ENCODE assay signal across 11 cellular contexts in the genomic region with DNA sequence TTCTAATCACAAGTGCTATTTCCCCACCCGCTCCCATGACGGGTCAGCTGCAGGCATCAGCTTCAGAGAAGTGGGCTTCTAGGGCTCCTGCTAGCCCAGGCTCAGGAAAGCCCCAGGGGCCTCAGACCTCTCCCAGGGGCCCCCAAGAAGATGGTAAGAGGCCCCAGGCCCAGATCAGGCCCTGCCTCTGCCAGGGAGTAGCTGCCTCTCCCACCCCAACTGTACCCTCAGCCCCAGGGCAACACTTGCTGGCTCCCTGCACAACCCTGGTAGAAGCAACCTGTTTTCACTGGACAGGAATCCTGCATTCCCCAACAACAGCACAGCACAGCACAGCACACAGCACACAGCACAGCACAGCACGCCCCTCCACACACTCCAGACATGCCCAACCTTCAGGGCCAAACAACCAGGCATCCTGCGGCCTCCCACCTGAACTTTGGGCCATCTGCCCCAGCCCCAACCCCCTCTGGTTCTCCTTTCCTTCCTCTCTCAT. TPM values are rescaled to one million over a fixed set of nuclear protein-coding genes. Genes with fewer than 3 reads are reported as not detected.
DNase-seq lines count a peak whose midpoint lies in the region; ATAC-seq, FAIRE-seq and TF ChIP-seq lines count a peak whose summit lies in the region.
"Had no signal": no experiment of that assay in that cellular context is flagged by ENCODE, and none has a peak within 500 bp of the region (broad histone marks: within the 10 kb centered on the region; RNA-seq: fewer than 3 reads in every experiment).

No MANE protein-coding gene starts in this region.

- DNase-seq in HepG2 (ENCODE audit: low spot score) (no peak), right lobe of liver (no peak), body of pancreas (no peak), keratinocyte (ENCODE audit: low read depth, low spot score) (no peak), upper lobe of right lung (no peak), SHP77 treated with DMSO at 0.1 percent for 48 hours (lab: John Stamatoyannopoulos, UW) (no peak)
- DNase-seq: CD4-positive, alpha-beta T cell; NCI-H2171; psoas muscle had no signal

- H3K27ac ChIP-seq in HepG2 (ENCODE audit: extremely low read length, insufficient read depth, low read length) (peak overlapping the region; percentile 89), right lobe of liver (no peak overlapping the region), body of pancreas (peak overlapping the region; percentile 54 to 65 (median 61)), keratinocyte (ENCODE audit: control insufficient read depth, insufficient read depth, low read length) (peak overlapping the region; percentile 88), upper lobe of right lung (peak overlapping the region; percentile 63)
- H3K27ac ChIP-seq: psoas muscle had no signal

- TF ChIP-seq CTCF in HepG2 (CRISPR knock-in tag; IDR thresholded peaks at IDR 0.05), result no peak
- no peak for TF ChIP-seq CTCF in right lobe of liver (IDR thresholded peaks at IDR 0.05)
- no peak for TF ChIP-seq CTCF in body of pancreas (IDR thresholded peaks at IDR 0.05)
- TF ChIP-seq CTCF in keratinocyte (optimal IDR thresholded peaks at IDR 0.05 in 1 of 3, IDR thresholded peaks at IDR 0.05 in 1 of 3, conservative IDR thresholded peaks at IDR 0.05 in 1 of 3; ENCODE audit: extremely low read depth in 1 of 3, insufficient read depth in 2 of 3, low read length in 3 of 3), result no peak
- no peak for TF ChIP-seq CTCF in upper lobe of right lung (IDR thresholded peaks at IDR 0.05)

- CTCF ChIA-PET in HepG2 (lab: Yijun Ruan, JAX; ENCODE audit: low intra/inter-chr PET ratio, low total read pairs), result interaction anchor here (1.7 kb wide), 1 partner anchor 11 kb away, joined by 4 read pairs; no protein-coding TSS in a partner anchor

- H3K4me1 ChIP-seq in HepG2 (ENCODE audit: insufficient read depth, low read length), result peaks cover 68% of the 10 kb centered on the region
- no peaks in the 10 kb centered on the region for H3K4me1 ChIP-seq in right lobe of liver
- peaks cover 17% of the 10 kb centered on the region for H3K4me1 ChIP-seq in body of pancreas
- peaks cover 62% of the 10 kb centered on the region for H3K4me1 ChIP-seq in keratinocyte (ENCODE audit: control insufficient read depth, extremely low read depth, insufficient read depth, low read length)
- H3K4me1 ChIP-seq in upper lobe of right lung, result peaks cover 6% of the 10 kb centered on the region

- H3K79me2 ChIP-seq in HepG2 (ENCODE audit: insufficient read depth, low read length), result peaks cover 24% of the 10 kb centered on the region
- H3K79me2 ChIP-seq in keratinocyte (ENCODE audit: control insufficient read depth, insufficient read depth, low read length), result peaks cover 52% of the 10 kb centered on the region

- H2AFZ ChIP-seq in HepG2 (ENCODE audit: low read length) (no peak overlapping the region), keratinocyte (ENCODE audit: control insufficient read depth, low read length) (no peak overlapping the region)

- 0% methylated on average over 3 of the region's 4 CpGs for WGBS in HepG2 (ENCODE audit: low lambda C conversion rate)
- 20% methylated on average over 1 of the region's 4 CpGs for WGBS in right lobe of liver (ENCODE audit: insufficient coverage, low coverage, low lambda C conversion rate, missing lambda C conversion rate)
- WGBS in body of pancreas, 2 donors, result 66 to 85% methylated on average over 4 of the region's 4 CpGs

- H3K4me3 ChIP-seq in HepG2 (replicated peaks in 1 of 3; ENCODE audit: insufficient read depth in 1 of 3, low read depth in 2 of 3, low read length in 3 of 3), result peak overlapping the region; percentile 68 to 81 (median 71)
- H3K4me3 ChIP-seq in right lobe of liver, result no peak overlapping the region
- H3K4me3 ChIP-seq in body of pancreas, result no peak overlapping the region
- peak overlapping the region; percentile 74 to 88 (median 87) for H3K4me3 ChIP-seq in keratinocyte (ENCODE audit: control insufficient read depth in 2 of 3, extremely low read depth in 1 of 3, insufficient read depth in 2 of 3, low read depth in 1 of 3, low read length in 3 of 3)
- peak overlapping the region; percentile 36 for H3K4me3 ChIP-seq in upper lobe of right lung
- H3K4me3 ChIP-seq: psoas muscle had no signal

- in situ Hi-C loops in HepG2 (cut with HindIII; ENCODE audit: extremely low pct_ligation_motif_present, low pct_unique_long_range_greater_than_20kb), result no loop called here

- intact Hi-C loops in HepG2 (cut with micrococcal nuclease; ENCODE audit: unreplicated experiment) (no loop called here), right lobe of liver (cut with DNase I) (no loop called here), body of pancreas (cut with DNase I) (no loop called here), upper lobe of right lung (cut with DNase I) (no loop called here)

- POLR2A ChIA-PET in HepG2 (lab: Yijun Ruan, JAX), result interaction anchor here (0.8 to 6.2 kb wide), 13 partner anchors 9 to 183 kb away, joined by 3 to 95 read pairs (median 5); a partner anchor contains a TSS

- H3K27me3 ChIP-seq in HepG2 (ENCODE audit: control insufficient read depth in 1 of 2, insufficient read depth in 2 of 2, low read length in 2 of 2), result peaks cover 0 to 18% of the 10 kb centered on the region in 2 experiments; a peak in 2 of 5 replicates
- H3K27me3 ChIP-seq in right lobe of liver, result peaks cover 0 to 6% of the 10 kb centered on the region in 2 donors
- H3K27me3 ChIP-seq in body of pancreas, result peaks cover 0 to 6% of the 10 kb centered on the region in 2 donors
- no peaks in the 10 kb centered on the region for H3K27me3 ChIP-seq in keratinocyte (ENCODE audit: control insufficient read depth, extremely low read depth, insufficient read depth, low read length)
- peaks cover 39% of the 10 kb centered on the region for H3K27me3 ChIP-seq in upper lobe of right lung

- no peaks in the 10 kb centered on the region for H3K9me1 ChIP-seq in keratinocyte (ENCODE audit: control insufficient read depth, extremely low read depth, insufficient read depth, low read length)

- ATAC-seq in HepG2 (peak; percentile 59), right lobe of liver (no peak), body of pancreas (no peak), upper lobe of right lung (peak; percentile 3), HG03095 (IDR thresholded peaks at IDR 0.05; ENCODE audit: unreplicated experiment) (no peak), HG02938 (IDR thresholded peaks at IDR 0.05; ENCODE audit: unreplicated experiment) (no peak)
- ATAC-seq: psoas muscle had no signal

- TF ChIP-seq POLR2A in HepG2 (IDR thresholded peaks at IDR 0.05; ENCODE audit: insufficient read depth in 1 of 2, low read depth in 2 of 2, low read length in 2 of 2) (no peak; a peak in 1 of 4 replicates), right lobe of liver (IDR thresholded peaks at IDR 0.05) (no peak), body of pancreas (IDR thresholded peaks at IDR 0.05) (no peak)

- H3K4me2 ChIP-seq in HepG2 (ENCODE audit: low read depth, low read length) (peak overlapping the region; percentile 95), keratinocyte (ENCODE audit: control insufficient read depth, extremely low read depth, insufficient read depth, low read depth, low read length) (peak overlapping the region; percentile 84)

- no peak for TF ChIP-seq RAD21 in HepG2 (CRISPR knock-in tag; IDR thresholded peaks at IDR 0.05)

- H4K20me1 ChIP-seq in HepG2 (ENCODE audit: insufficient read depth, low read length), result 0 out of 2 replicates have a peak, but pooled peaks cover 3% of the 10 kb centered on the region
- peaks cover 10% of the 10 kb centered on the region for H4K20me1 ChIP-seq in keratinocyte (ENCODE audit: control insufficient read depth, extremely low read depth, insufficient read depth, low read length)

- no peaks in the 10 kb centered on the region for H3K9me3 ChIP-seq in HepG2 (ENCODE audit: low read length)
- H3K9me3 ChIP-seq in right lobe of liver, result no peaks in the 10 kb centered on the region
- no peaks in the 10 kb centered on the region for H3K9me3 ChIP-seq in body of pancreas
- no peaks in the 10 kb centered on the region for H3K9me3 ChIP-seq in keratinocyte (ENCODE audit: control insufficient read depth, low read depth, low read length)
- H3K9me3 ChIP-seq in upper lobe of right lung, result no peaks in the 10 kb centered on the region
- H3K9me3 ChIP-seq: psoas muscle had no signal

- H3K36me3 ChIP-seq in HepG2 (replicated peaks in 1 of 2; ENCODE audit: control insufficient read depth in 1 of 2, insufficient read depth in 2 of 2, low read length in 2 of 2) (no peaks in the 10 kb centered on the region; a peak in 1 of 5 replicates), right lobe of liver (no peaks in the 10 kb centered on the region), body of pancreas (replicated peaks in 1 of 2; ENCODE audit: insufficient read depth in 1 of 2, low read depth in 2 of 2) (no peaks in the 10 kb centered on the region), keratinocyte (ENCODE audit: control insufficient read depth in 2 of 2, extremely low read depth in 1 of 2, insufficient read depth in 2 of 2, low read length in 2 of 2) (peaks cover 9 to 21% of the 10 kb centered on the region in 2 experiments), upper lobe of right lung (no peaks in the 10 kb centered on the region)

- TF ChIP-seq EP300 in HepG2 (IDR thresholded peaks at IDR 0.05; ENCODE audit: low read depth in 2 of 2, low read length in 2 of 2), result no peak
- no peak for TF ChIP-seq EP300 in HepG2 (CRISPR knock-in tag; IDR thresholded peaks at IDR 0.05; ENCODE audit: borderline replicate concordance)

- H3K9ac ChIP-seq in HepG2 (ENCODE audit: insufficient read depth, low read depth, low read length) (peak overlapping the region; percentile 85), keratinocyte (ENCODE audit: control insufficient read depth, extremely low read depth, insufficient read depth, low read length) (peak overlapping the region; percentile 97)

- BruUV-seq in HepG2 (replicated peaks; lab: Mats Ljungman, UMichigan), result TSS peak; percentile 39

- FAIRE-seq in HepG2 (lab: Jason Lieb, UNC) (peak; percentile 40), keratinocyte (lab: Jason Lieb, UNC) (peak; percentile 26)

- dilution Hi-C loops in keratinocyte (cut with MboI; ENCODE audit: extremely low pct_ligation_motif_present, low sequenced_read_pairs), result no loop called here

RNA-seq across cellular contexts. Expression of a gene that starts 6.5 kb away (rescaled TPM):
- total RNA-seq in HepG2 (2016; rRNA removed; fragmentation: Illumina TruSeq; extraction: Trizol) (0.42 and 1.2 TPM in 2 replicates), right lobe of liver (under 1 TPM in 1 of 6 experiments, not detected in 5; 0.06 TPM), body of pancreas (1 to 10 TPM in 1 of 2 donors, not detected in 1; 1.0 TPM), upper lobe of right lung (0.84 TPM)
- total RNA-seq in HepG2 (2016; cell fraction: cytosol; rRNA removed; fragmentation: Illumina TruSeq; extraction: Trizol; ENCODE audit: low read depth), result 0.18 TPM in 1 of 2 replicates, not detected in the other
- 0.28 and 1.4 TPM in 2 replicates for total RNA-seq in HepG2 (2016; cell fraction: insoluble cytoplasmic fraction; rRNA removed; fragmentation: Illumina TruSeq; extraction: Trizol)
- total RNA-seq in HepG2 (2016; cell fraction: membrane; rRNA removed; fragmentation: Illumina TruSeq; extraction: Trizol), result 0.10 and 0.28 TPM in 2 replicates
- 2.8 and 3.4 TPM in 2 replicates for total RNA-seq in HepG2 (2016; cell fraction: nucleus; rRNA removed; fragmentation: Illumina TruSeq; extraction: Trizol)
- polyA plus RNA-seq in HepG2 (2011; rRNA removed) (2.7 and 2.8 TPM in 2 replicates), keratinocyte (2.3 to 5.2 TPM (median 4.0 TPM) in 3 replicates)
- 1.2 and 1.4 TPM in 2 replicates for polyA plus RNA-seq in HepG2 (2011; cell fraction: cytosol; rRNA removed)
- polyA plus RNA-seq in HepG2 (2011; cell fraction: nucleus; rRNA removed), result 6.9 and 7.0 TPM in 2 replicates
- 0.36 and 0.88 TPM in 2 replicates for polyA plus RNA-seq in HepG2 (2012)
- polyA plus RNA-seq in HepG2 (2016; cell fraction: cytosol; fragmentation: Illumina TruSeq; extraction: Trizol; ENCODE audit: low read depth), result 0.07 and 0.09 TPM in 2 replicates
- polyA plus RNA-seq in HepG2 (2016; cell fraction: insoluble cytoplasmic fraction; fragmentation: Illumina TruSeq; extraction: Trizol; ENCODE audit: low read depth), result 0.48 and 0.52 TPM in 2 replicates
- 0.12 and 0.19 TPM in 2 replicates for polyA plus RNA-seq in HepG2 (2016; cell fraction: membrane; fragmentation: Illumina TruSeq; extraction: Trizol; ENCODE audit: low read depth)
- 2.2 and 2.7 TPM in 2 replicates for polyA plus RNA-seq in HepG2 (2016; cell fraction: nucleus; fragmentation: Illumina TruSeq; extraction: Trizol; ENCODE audit: insufficient read depth, low read depth)
- 0.37 and 5.7 TPM in 2 replicates for polyA minus RNA-seq in HepG2 (2011; rRNA and poly(A)+ RNA removed; ENCODE audit: low replicate concordance)
- polyA minus RNA-seq in HepG2 (2011; cell fraction: cytosol; rRNA and poly(A)+ RNA removed), result 0.79 and 0.97 TPM in 2 replicates
- polyA minus RNA-seq in HepG2 (2011; cell fraction: nucleus; rRNA and poly(A)+ RNA removed), result 9.9 and 10.4 TPM in 2 replicates
- 0.62 TPM for polyA plus RNA-seq in keratinocyte (2011; ENCODE audit: low read depth)
- polyA plus RNA-seq in keratinocyte (2011; cell fraction: cytosol; rRNA removed), result 1.7 and 2.2 TPM in 2 replicates
- 14.6 and 16.6 TPM in 2 replicates for polyA plus RNA-seq in keratinocyte (2011; cell fraction: nucleus; rRNA removed)
- polyA plus RNA-seq in keratinocyte (2012; ENCODE audit: low replicate concordance), result 1.3 and 1.8 TPM in 2 replicates
- polyA minus RNA-seq in keratinocyte, result 3.4 to 9.0 TPM (median 6.4 TPM) in 3 replicates
- polyA minus RNA-seq in keratinocyte (2011; cell fraction: cytosol; rRNA and poly(A)+ RNA removed), result 1.2 TPM
- polyA minus RNA-seq in keratinocyte (2011; cell fraction: nucleus; rRNA and poly(A)+ RNA removed), result 3.9 and 7.1 TPM in 2 replicates
- total RNA-seq: CD4-positive, alpha-beta T cell; psoas muscle had no signal
- polyA plus RNA-seq: psoas muscle had no signal

RNA-seq across cellular contexts. Expression of a gene that starts 27.4 kb away (rescaled TPM):
- total RNA-seq in HepG2 (2016; rRNA removed; fragmentation: Illumina TruSeq; extraction: Trizol) (0.84 and 2.3 TPM in 2 replicates), right lobe of liver (not detected), body of pancreas (not detected), upper lobe of right lung (2.1 TPM)
- total RNA-seq in HepG2 (2016; cell fraction: cytosol; rRNA removed; fragmentation: Illumina TruSeq; extraction: Trizol; ENCODE audit: low read depth), result not detected in 2 replicates
- 0.79 and 2.7 TPM in 2 replicates for total RNA-seq in HepG2 (2016; cell fraction: insoluble cytoplasmic fraction; rRNA removed; fragmentation: Illumina TruSeq; extraction: Trizol)
- 0.62 and 0.74 TPM in 2 replicates for total RNA-seq in HepG2 (2016; cell fraction: membrane; rRNA removed; fragmentation: Illumina TruSeq; extraction: Trizol)
- 4.5 and 8.3 TPM in 2 replicates for total RNA-seq in HepG2 (2016; cell fraction: nucleus; rRNA removed; fragmentation: Illumina TruSeq; extraction: Trizol)
- polyA plus RNA-seq in HepG2 (2011; rRNA removed) (1.4 and 2.1 TPM in 2 replicates), keratinocyte (0.91 to 3.4 TPM (median 1.9 TPM) in 3 replicates)
- 0.29 and 0.59 TPM in 2 replicates for polyA plus RNA-seq in HepG2 (2011; cell fraction: cytosol; rRNA removed)
- polyA plus RNA-seq in HepG2 (2011; cell fraction: nucleus; rRNA removed), result 5.5 and 6.9 TPM in 2 replicates
- polyA plus RNA-seq in HepG2 (2012), result 0.32 and 1.3 TPM in 2 replicates
- 0.42 TPM in 1 of 2 replicates, not detected in the other for polyA plus RNA-seq in HepG2 (2016; cell fraction: cytosol; fragmentation: Illumina TruSeq; extraction: Trizol; ENCODE audit: low read depth)
- 1.2 TPM in 2 replicates for polyA plus RNA-seq in HepG2 (2016; cell fraction: insoluble cytoplasmic fraction; fragmentation: Illumina TruSeq; extraction: Trizol; ENCODE audit: low read depth)
- polyA plus RNA-seq in HepG2 (2016; cell fraction: membrane; fragmentation: Illumina TruSeq; extraction: Trizol; ENCODE audit: low read depth), result 0.79 TPM in 1 of 2 replicates, not detected in the other
- polyA plus RNA-seq in HepG2 (2016; cell fraction: nucleus; fragmentation: Illumina TruSeq; extraction: Trizol; ENCODE audit: insufficient read depth, low read depth), result not detected in 2 replicates
- 2.3 and 20.4 TPM in 2 replicates for polyA minus RNA-seq in HepG2 (2011; rRNA and poly(A)+ RNA removed; ENCODE audit: low replicate concordance)
- polyA minus RNA-seq in HepG2 (2011; cell fraction: cytosol; rRNA and poly(A)+ RNA removed), result 2.9 and 3.3 TPM in 2 replicates
- polyA minus RNA-seq in HepG2 (2011; cell fraction: nucleus; rRNA and poly(A)+ RNA removed), result 8.5 and 10.2 TPM in 2 replicates
- polyA plus RNA-seq in keratinocyte (2011; ENCODE audit: low read depth), result 53.8 TPM
- polyA plus RNA-seq in keratinocyte (2011; cell fraction: cytosol; rRNA removed), result 2.7 and 4.3 TPM in 2 replicates
- polyA plus RNA-seq in keratinocyte (2011; cell fraction: nucleus; rRNA removed), result 6.5 and 7.2 TPM in 2 replicates
- polyA plus RNA-seq in keratinocyte (2012; ENCODE audit: low replicate concordance), result 1.8 and 60.2 TPM in 2 replicates
- 5.7 to 15.9 TPM (median 6.8 TPM) in 3 replicates for polyA minus RNA-seq in keratinocyte
- not detected for polyA minus RNA-seq in keratinocyte (2011; cell fraction: cytosol; rRNA and poly(A)+ RNA removed)
- 3.9 and 5.8 TPM in 2 replicates for polyA minus RNA-seq in keratinocyte (2011; cell fraction: nucleus; rRNA and poly(A)+ RNA removed)
- total RNA-seq: CD4-positive, alpha-beta T cell; psoas muscle had no signal
- polyA plus RNA-seq: psoas muscle had no signal

RNA-seq across cellular contexts. Expression of a gene that starts 55.2 kb away (rescaled TPM):
- 3.2 and 6.4 TPM in 2 replicates for total RNA-seq in HepG2 (2016; rRNA removed; fragmentation: Illumina TruSeq; extraction: Trizol)
- 10.6 and 10.7 TPM in 2 replicates for total RNA-seq in HepG2 (2016; cell fraction: cytosol; rRNA removed; fragmentation: Illumina TruSeq; extraction: Trizol; ENCODE audit: low read depth)
- total RNA-seq in HepG2 (2016; cell fraction: insoluble cytoplasmic fraction; rRNA removed; fragmentation: Illumina TruSeq; extraction: Trizol), result 3.6 and 7.0 TPM in 2 replicates
- total RNA-seq in HepG2 (2016; cell fraction: membrane; rRNA removed; fragmentation: Illumina TruSeq; extraction: Trizol), result 8.3 and 10.4 TPM in 2 replicates
- 8.2 and 10.1 TPM in 2 replicates for total RNA-seq in HepG2 (2016; cell fraction: nucleus; rRNA removed; fragmentation: Illumina TruSeq; extraction: Trizol)
- polyA plus RNA-seq in HepG2 (2011; rRNA removed), result 38.8 and 45.3 TPM in 2 replicates
- 13.0 and 14.8 TPM in 2 replicates for polyA plus RNA-seq in HepG2 (2011; cell fraction: cytosol; rRNA removed)
- polyA plus RNA-seq in HepG2 (2011; cell fraction: nucleus; rRNA removed), result 224 and 255 TPM in 2 replicates
- 53.5 and 54.3 TPM in 2 replicates for polyA plus RNA-seq in HepG2 (2012)
- 5.2 and 5.9 TPM in 2 replicates for polyA plus RNA-seq in HepG2 (2016; cell fraction: cytosol; fragmentation: Illumina TruSeq; extraction: Trizol; ENCODE audit: low read depth)
- polyA plus RNA-seq in HepG2 (2016; cell fraction: insoluble cytoplasmic fraction; fragmentation: Illumina TruSeq; extraction: Trizol; ENCODE audit: low read depth), result 6.0 and 9.4 TPM in 2 replicates
- 11.2 and 12.4 TPM in 2 replicates for polyA plus RNA-seq in HepG2 (2016; cell fraction: membrane; fragmentation: Illumina TruSeq; extraction: Trizol; ENCODE audit: low read depth)
- 33.1 and 35.8 TPM in 2 replicates for polyA plus RNA-seq in HepG2 (2016; cell fraction: nucleus; fragmentation: Illumina TruSeq; extraction: Trizol; ENCODE audit: insufficient read depth, low read depth)
- 11.0 and 29.7 TPM in 2 replicates for polyA minus RNA-seq in HepG2 (2011; rRNA and poly(A)+ RNA removed; ENCODE audit: low replicate concordance)
- polyA minus RNA-seq in HepG2 (2011; cell fraction: cytosol; rRNA and poly(A)+ RNA removed), result 14.7 and 23.4 TPM in 2 replicates
- polyA minus RNA-seq in HepG2 (2011; cell fraction: nucleus; rRNA and poly(A)+ RNA removed), result 47.0 and 52.3 TPM in 2 replicates
- 10 to 100 TPM in 3 of 6 experiments, 1 to 10 TPM in 3; 6.3 to 22.3 (median 9.7) TPM for total RNA-seq in right lobe of liver
- total RNA-seq in body of pancreas, result 10 to 100 TPM; 28.0 to 28.7 TPM
- 10.9 to 13.1 TPM (median 12.1 TPM) in 3 replicates for polyA plus RNA-seq in keratinocyte
- 14.0 TPM for polyA plus RNA-seq in keratinocyte (2011; ENCODE audit: low read depth)
- polyA plus RNA-seq in keratinocyte (2011; cell fraction: cytosol; rRNA removed), result 10.5 and 18.8 TPM in 2 replicates
- polyA plus RNA-seq in keratinocyte (2011; cell fraction: nucleus; rRNA removed), result 57.8 and 86.8 TPM in 2 replicates
- 11.3 and 20.3 TPM in 2 replicates for polyA plus RNA-seq in keratinocyte (2012; ENCODE audit: low replicate concordance)
- polyA minus RNA-seq in keratinocyte, result 19.8 to 32.9 TPM (median 31.3 TPM) in 3 replicates
- 20.3 TPM for polyA minus RNA-seq in keratinocyte (2011; cell fraction: cytosol; rRNA and poly(A)+ RNA removed)
- 25.1 and 29.8 TPM in 2 replicates for polyA minus RNA-seq in keratinocyte (2011; cell fraction: nucleus; rRNA and poly(A)+ RNA removed)
- 31.6 TPM for total RNA-seq in upper lobe of right lung

Comparison
In these comparisons a context has a peak if more than half of its experiments do, and no peak if none do; other contexts are left out.
1. ATAC-seq: peak in HepG2 (single experiment) and upper lobe of right lung (single experiment); none in right lobe of liver (0 of 4), body of pancreas (single experiment), HG03095 (single experiment) and HG02938 (single experiment).
2. H3K27ac ChIP-seq: peak in HepG2 (single experiment), body of pancreas (4 of 4), keratinocyte (single experiment) and upper lobe of right lung (single experiment); none in right lobe of liver (0 of 3).
3. H3K4me3 ChIP-seq: peak in HepG2 (3 of 3), keratinocyte (3 of 3) and upper lobe of right lung (single experiment); none in right lobe of liver (0 of 3) and body of pancreas (0 of 2).